16 cellular contexts compared by ENCODE assay signal in the genomic region with DNA sequence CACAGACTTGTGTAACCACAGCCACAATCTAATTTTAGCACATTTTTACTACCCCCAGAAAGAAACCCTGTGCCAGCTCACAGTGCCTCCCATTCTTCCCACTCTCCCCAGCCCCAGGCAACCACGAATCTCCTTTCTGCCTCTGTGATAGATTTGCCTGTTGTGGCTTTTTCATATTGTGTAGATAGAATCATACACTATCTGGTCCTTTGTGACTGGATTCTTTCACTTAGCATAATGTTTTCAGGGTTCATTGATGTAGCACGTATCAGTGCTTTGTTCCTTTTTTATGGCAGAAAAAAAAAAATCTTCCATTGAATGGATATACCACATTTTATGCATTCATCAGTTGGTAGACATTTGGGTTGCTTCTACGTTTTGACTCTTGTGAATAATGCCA.
DNase-seq lines count a peak whose midpoint lies in the region; ATAC-seq and TF ChIP-seq lines count a peak whose summit lies in the region.
"Had no signal": no experiment of that assay in that cellular context is flagged by ENCODE, and none has a peak within 500 bp of the region (broad histone marks: within the 10 kb centered on the region; RNA-seq: fewer than 3 reads in every experiment).

No MANE protein-coding gene starts in this region.

- TF ChIP-seq CTCF in tibial artery (IDR thresholded peaks at IDR 0.05) (no peak), transverse colon (IDR thresholded peaks at IDR 0.05) (no peak)

- no peak for ATAC-seq in GM18502 (IDR thresholded peaks at IDR 0.05; ENCODE audit: poor library complexity, unreplicated experiment)

- intact Hi-C loops in tibial artery (cut with DNase I; ENCODE audit: low total_unique reads): loop anchor here (5.0 kb wide), 1 partner anchor 130 kb away; a partner anchor contains a TSS
- intact Hi-C loops in transverse colon (cut with DNase I; ENCODE audit: low total_unique reads): no loop called here

- H3K9me3 ChIP-seq in tibial artery (no peaks in the 10 kb centered on the region), transverse colon (no peaks in the 10 kb centered on the region)

- H3K36me3 ChIP-seq in tibial artery: peaks cover 17 to 54% (median 52%) of the 10 kb centered on the region in 3 donors
- H3K36me3 ChIP-seq in transverse colon: peaks cover 0 to 9% (median 3%) of the 10 kb centered on the region in 4 donors

- 69 to 93% methylated on average over 3 of the region's 3 CpGs for WGBS in transverse colon (ENCODE audit: low coverage in 1 of 2), 2 donors

- in situ Hi-C loops in transverse colon (cut with MboI; ENCODE audit: low pct_ligation_motif_present in 1 of 4, low pct_unique_long_range_greater_than_20kb in 1 of 4, low sequenced_read_pairs in 3 of 4): no loop called here

- H3K27ac ChIP-seq in tibial artery (peak overlapping the region; percentile 81 to 82), transverse colon (no peak overlapping the region)

- H3K27me3 ChIP-seq in tibial artery (no peaks in the 10 kb centered on the region), transverse colon (no peaks in the 10 kb centered on the region)

- H3K4me3 ChIP-seq in tibial artery (no peak overlapping the region), transverse colon (no peak overlapping the region)

- DNase-seq in stimulated activated CD4-positive, alpha-beta T cell treated with anti-CD3 and anti-CD28 coated beads, Interleukin-15, amount 100 ng/mL, for 24 hours: peak; percentile 11
- no peak for DNase-seq in stimulated activated CD4-positive, alpha-beta T cell treated with anti-CD3 and anti-CD28 coated beads, Interleukin-4, amount 100 ng/mL, for 24 hours
- DNase-seq in OCI-M1 (lab: John Stamatoyannopoulos, UW) (peak; percentile 99), fibroblast of peridontal ligament (ENCODE audit: extremely low read depth) (peak; percentile 12), tibial artery (no peak), NCI-H1436 treated with DMSO at 0.1 percent for 48 hours (lab: John Stamatoyannopoulos, UW) (no peak), transverse colon (no peak)
- DNase-seq: activated CD8-positive, alpha-beta memory T cell treated with anti-CD3 and anti-CD28 coated beads for 24 hours; activated effector memory CD4-positive, alpha-beta T cell treated with anti-CD3 and anti-CD28 coated beads, Interleukin-2, amount 50 U/mL, for 16 hours; DND-41; head of caudate nucleus; NCI-H1092; NCI-H2029 treated with DMSO at 0.1 percent for 48 hours; retina; stimulated activated naive CD4-positive, alpha-beta T cell treated with Interleukin-2 at 50 U/mL for 16 hours had no signal

- no peak for TF ChIP-seq POLR2A in transverse colon (IDR thresholded peaks at IDR 0.05)

- H3K4me1 ChIP-seq in tibial artery (peaks cover 0 to 89% (median 53%) of the 10 kb centered on the region in 4 donors), transverse colon (peaks cover 0 to 3% (median 0%) of the 10 kb centered on the region in 4 donors)

- TF ChIP-seq EP300 in transverse colon (IDR thresholded peaks at IDR 0.05; ENCODE audit: low read depth): no peak

Comparison
In these comparisons a context has a peak if more than half of its experiments do, and no peak if none do; other contexts are left out.
1. DNase-seq: peak in stimulated activated CD4-positive, alpha-beta T cell treated with anti-CD3 and anti-CD28 coated beads, Interleukin-15, amount 100 ng/mL, for 24 hours (single experiment), OCI-M1 (single experiment) and fibroblast of peridontal ligament (single experiment); none in stimulated activated CD4-positive, alpha-beta T cell treated with anti-CD3 and anti-CD28 coated beads, Interleukin-4, amount 100 ng/mL, for 24 hours (single experiment), tibial artery (0 of 2), NCI-H1436 treated with DMSO at 0.1 percent for 48 hours (single experiment) and transverse colon (single experiment).
2. H3K27ac ChIP-seq: peak in tibial artery (2 of 2); none in transverse colon (0 of 4).